ENCODE assay signal across 13 cellular contexts in genomic region chr11:12485328-12485727, GRCh38.
DNase-seq lines count a peak whose midpoint lies in the region; ATAC-seq and TF ChIP-seq lines count a peak whose summit lies in the region.
"Had no signal": no experiment of that assay in that cellular context is flagged by ENCODE, and none has a peak within 500 bp of the region (broad histone marks: within the 10 kb centered on the region; RNA-seq: fewer than 3 reads in every experiment).

No MANE protein-coding gene starts in this region.

- intact Hi-C loops in HCT116 (cut with micrococcal nuclease) (loop anchor here (2.0 kb wide), 1 partner anchor 155 kb away; no protein-coding TSS in a partner anchor), stomach (cut with DNase I; ENCODE audit: low total_unique reads) (no loop called here), esophagus squamous epithelium (cut with DNase I) (no loop called here)

- no peak for TF ChIP-seq POLR2A in HCT116 (IDR thresholded peaks at IDR 0.05; ENCODE audit: borderline replicate concordance, extremely low read depth, insufficient read depth, insufficient read length)
- no peak for TF ChIP-seq POLR2A in stomach (IDR thresholded peaks at IDR 0.05)
- no peak for TF ChIP-seq POLR2A in esophagus squamous epithelium (IDR thresholded peaks at IDR 0.05)

- H3K4me2 ChIP-seq in HCT116 (ENCODE audit: low read length) = no peak overlapping the region

- POLR2A ChIA-PET in HCT116 (lab: Charles Lee) = no interaction called here

- H3K4me1 ChIP-seq in HCT116 (ENCODE audit: control insufficient read depth in 1 of 2, insufficient read depth in 2 of 2, low read length in 2 of 2) (no peaks in the 10 kb centered on the region), stomach (peaks cover 0 to 14% (median under 1%) of the 10 kb centered on the region in 4 donors), esophagus squamous epithelium (peaks cover 0 to 7% (median 0%) of the 10 kb centered on the region in 3 donors)

- no peaks in the 10 kb centered on the region for H4K20me1 ChIP-seq in HCT116 (ENCODE audit: insufficient read depth)

- no peaks in the 10 kb centered on the region for H3K36me3 ChIP-seq in HCT116 (ENCODE audit: control insufficient read depth in 1 of 2, insufficient read depth in 2 of 2, low read length in 2 of 2)
- H3K36me3 ChIP-seq in stomach = peaks cover 0 to 41% (median 30%) of the 10 kb centered on the region in 4 donors
- H3K36me3 ChIP-seq in esophagus squamous epithelium = peaks cover 0 to 44% (median 0%) of the 10 kb centered on the region in 3 donors
- H3K36me3 ChIP-seq in MG63 = peaks cover 45% of the 10 kb centered on the region

- peak; percentile 49 for ATAC-seq in HCT116
- ATAC-seq in HG03025 (IDR thresholded peaks at IDR 0.05; ENCODE audit: low FRiP score, unreplicated experiment) = no peak

- no peak for DNase-seq in HCT116 (ENCODE audit: low read depth, low spot score)
- DNase-seq in fibroblast of villous mesenchyme (ENCODE audit: low read depth) = no peak
- DNase-seq in stomach = no peak
- no peak for DNase-seq in esophagus squamous epithelium (lab: John Stamatoyannopoulos, UW)
- no peak for DNase-seq in MG63
- no peak for DNase-seq in DMS 273 treated with DMSO at 0.1 percent for 48 hours (lab: John Stamatoyannopoulos, UW)
- DNase-seq: activated B cell treated with CpG ODN at 0.5 μM for 24 hours, GOT3, hippocampal formation, NCI-H510A, SIG-M5 had no signal

- H3K79me2 ChIP-seq in HCT116 (ENCODE audit: insufficient read depth, low read length) = no peaks in the 10 kb centered on the region

- H3K4me3 ChIP-seq in HCT116 (replicated peaks in 1 of 2; ENCODE audit: low read depth in 1 of 2, low read length in 2 of 2) (no peak overlapping the region), WI38 (ENCODE audit: low read depth, low read length) (no peak overlapping the region), fibroblast of villous mesenchyme (ENCODE audit: low read depth, low read length) (no peak overlapping the region), stomach (no peak overlapping the region), esophagus squamous epithelium (no peak overlapping the region), MG63 (no peak overlapping the region)

- H2AFZ ChIP-seq in HCT116 (ENCODE audit: low read depth, low read length, poor library complexity, severe bottlenecking) = no peak overlapping the region

- no peak overlapping the region for H3K9ac ChIP-seq in HCT116 (ENCODE audit: low read length)

- H3K9me3 ChIP-seq in HCT116 (ENCODE audit: control insufficient read depth in 1 of 2, insufficient read depth in 1 of 2, low read depth in 1 of 2, low read length in 2 of 2) (no peaks in the 10 kb centered on the region), stomach (peaks cover 0 to 8% (median 0%) of the 10 kb centered on the region in 4 donors), esophagus squamous epithelium (peaks cover 0 to 7% (median 7%) of the 10 kb centered on the region in 3 donors), MG63 (peaks cover 19% of the 10 kb centered on the region)

- TF ChIP-seq EP300 in stomach (IDR thresholded peaks at IDR 0.05) = no peak

- TF ChIP-seq RAD21 in HCT116 (IDR thresholded peaks at IDR 0.05; ENCODE audit: low read depth) = peak; percentile 43

- CTCF ChIA-PET in HCT116 (lab: Charles Lee) = interaction anchor here (0.8 to 1.6 kb wide), 3 partner anchors 10 to 74 kb away, joined by 3 to 11 read pairs (median 4); no protein-coding TSS in a partner anchor

- no peaks in the 10 kb centered on the region for H3K9me2 ChIP-seq in HCT116 (ENCODE audit: insufficient read depth)

- 73 to 94% (median 86%) methylated on average over 1 of the region's 1 CpG for WGBS in stomach, 5 donors
- WGBS in esophagus squamous epithelium, 2 donors = 67 to 75% methylated on average over 1 of the region's 1 CpG

- TF ChIP-seq CTCF in HCT116 (IDR thresholded peaks at IDR 0.05 in 2 of 3, conservative IDR thresholded peaks at IDR 0.05 in 1 of 3; ENCODE audit: borderline replicate concordance in 1 of 3, insufficient read depth in 1 of 3, low read depth in 2 of 3, low read length in 2 of 3) (peak in 2 of 3 experiments; percentile 34 to 51; a peak in 4 of 6 replicates), WI38 (IDR thresholded peaks at IDR 0.05; ENCODE audit: low read depth, low read length) (0 out of 2 replicates have a peak, but pooled peaks have one; percentile 32), fibroblast of villous mesenchyme (IDR thresholded peaks at IDR 0.05; ENCODE audit: insufficient read depth, low read depth, low read length) (peak; percentile 48), stomach (IDR thresholded peaks at IDR 0.05) (peak in 4 of 7 experiments; percentile 16 to 68 (median 38)), esophagus squamous epithelium (IDR thresholded peaks at IDR 0.05) (peak in 3 of 6 experiments; percentile 34 to 62 (median 38))

- no peak overlapping the region for H3K27ac ChIP-seq in HCT116 (ENCODE audit: low read depth, low read length)
- H3K27ac ChIP-seq in stomach = no peak overlapping the region
- no peak overlapping the region for H3K27ac ChIP-seq in esophagus squamous epithelium

- BruUV-seq in HCT116 (replicated peaks; lab: Mats Ljungman, UMichigan) = no TSS peak

- H3K27me3 ChIP-seq in HCT116 (ENCODE audit: insufficient read depth, low read length) (no peaks in the 10 kb centered on the region), stomach (no peaks in the 10 kb centered on the region), esophagus squamous epithelium (no peaks in the 10 kb centered on the region), MG63 (no peaks in the 10 kb centered on the region)

- RAD21 ChIA-PET in HCT116 (lab: Charles Lee; ENCODE audit: low non-redundant PET in 1 of 2, low total read pairs in 2 of 2, uncharacterized antibody in 2 of 2, unreplicated experiment in 2 of 2) = no interaction called here

TF ChIP-seq in HCT116, 20 proteins besides CTCF, POLR2A, EP300 and RAD21:
- no peak for TF ChIP-seq SIN3A (IDR thresholded peaks at IDR 0.05; ENCODE audit: low read depth)
- TF ChIP-seq YY1 (IDR thresholded peaks at IDR 0.05; ENCODE audit: extremely low read depth, insufficient replicate concordance, low read depth, low read length) = no peak
- TF ChIP-seq SP1 (IDR thresholded peaks at IDR 0.05; ENCODE audit: low read depth) = no peak
- no peak for TF ChIP-seq SRF (IDR thresholded peaks at IDR 0.05; ENCODE audit: low read depth)
- TF ChIP-seq FOSL1 (IDR thresholded peaks at IDR 0.05; ENCODE audit: low read depth) = no peak
- TF ChIP-seq ELF1 (IDR thresholded peaks at IDR 0.05; ENCODE audit: borderline replicate concordance, low read depth) = no peak
- no peak for TF ChIP-seq TCF7L2 (IDR thresholded peaks at IDR 0.05; ENCODE audit: borderline replicate concordance, extremely low read depth, insufficient read depth, insufficient read length)
- no peak for TF ChIP-seq MAX (IDR thresholded peaks at IDR 0.05)
- TF ChIP-seq POLR2AphosphoS5 (IDR thresholded peaks at IDR 0.05; ENCODE audit: low read depth, low read length) = no peak
- TF ChIP-seq EGR1 (IDR thresholded peaks at IDR 0.05; ENCODE audit: low read depth) = no peak
- no peak for TF ChIP-seq EZH2 (IDR thresholded peaks at IDR 0.05)
- TF ChIP-seq JUND (IDR thresholded peaks at IDR 0.05) = no peak
TF ChIP-seq in HCT116: peak in this region for 0.
